In the genomic region with DNA sequence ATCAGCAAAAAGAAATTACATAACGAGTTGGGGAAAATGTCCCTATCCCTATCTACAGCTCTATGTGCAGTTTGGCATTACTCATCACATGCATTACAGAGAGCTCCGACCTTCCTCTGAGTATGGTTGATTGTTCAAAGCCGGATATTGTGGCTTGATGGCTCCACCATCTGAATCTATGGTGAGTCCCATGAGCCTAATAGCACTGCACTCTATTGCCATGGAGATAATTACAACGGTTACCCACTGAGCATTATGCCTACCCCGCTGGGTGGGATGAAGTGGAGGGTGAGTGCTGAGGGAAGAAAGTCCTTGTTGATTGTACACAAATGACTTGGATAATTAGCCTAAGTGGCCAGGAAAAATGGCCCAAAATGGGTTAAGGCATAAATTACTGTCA, we compare ENCODE assay signal across 1 cellular context.
TF ChIP-seq lines count a peak whose summit lies in the region.

No MANE protein-coding gene starts in this region.

TF ChIP-seq in WTC11, 78 proteins besides CTCF, POLR2A, EP300 and RAD21 (continued from another document):
- TF ChIP-seq, protein P1, sequence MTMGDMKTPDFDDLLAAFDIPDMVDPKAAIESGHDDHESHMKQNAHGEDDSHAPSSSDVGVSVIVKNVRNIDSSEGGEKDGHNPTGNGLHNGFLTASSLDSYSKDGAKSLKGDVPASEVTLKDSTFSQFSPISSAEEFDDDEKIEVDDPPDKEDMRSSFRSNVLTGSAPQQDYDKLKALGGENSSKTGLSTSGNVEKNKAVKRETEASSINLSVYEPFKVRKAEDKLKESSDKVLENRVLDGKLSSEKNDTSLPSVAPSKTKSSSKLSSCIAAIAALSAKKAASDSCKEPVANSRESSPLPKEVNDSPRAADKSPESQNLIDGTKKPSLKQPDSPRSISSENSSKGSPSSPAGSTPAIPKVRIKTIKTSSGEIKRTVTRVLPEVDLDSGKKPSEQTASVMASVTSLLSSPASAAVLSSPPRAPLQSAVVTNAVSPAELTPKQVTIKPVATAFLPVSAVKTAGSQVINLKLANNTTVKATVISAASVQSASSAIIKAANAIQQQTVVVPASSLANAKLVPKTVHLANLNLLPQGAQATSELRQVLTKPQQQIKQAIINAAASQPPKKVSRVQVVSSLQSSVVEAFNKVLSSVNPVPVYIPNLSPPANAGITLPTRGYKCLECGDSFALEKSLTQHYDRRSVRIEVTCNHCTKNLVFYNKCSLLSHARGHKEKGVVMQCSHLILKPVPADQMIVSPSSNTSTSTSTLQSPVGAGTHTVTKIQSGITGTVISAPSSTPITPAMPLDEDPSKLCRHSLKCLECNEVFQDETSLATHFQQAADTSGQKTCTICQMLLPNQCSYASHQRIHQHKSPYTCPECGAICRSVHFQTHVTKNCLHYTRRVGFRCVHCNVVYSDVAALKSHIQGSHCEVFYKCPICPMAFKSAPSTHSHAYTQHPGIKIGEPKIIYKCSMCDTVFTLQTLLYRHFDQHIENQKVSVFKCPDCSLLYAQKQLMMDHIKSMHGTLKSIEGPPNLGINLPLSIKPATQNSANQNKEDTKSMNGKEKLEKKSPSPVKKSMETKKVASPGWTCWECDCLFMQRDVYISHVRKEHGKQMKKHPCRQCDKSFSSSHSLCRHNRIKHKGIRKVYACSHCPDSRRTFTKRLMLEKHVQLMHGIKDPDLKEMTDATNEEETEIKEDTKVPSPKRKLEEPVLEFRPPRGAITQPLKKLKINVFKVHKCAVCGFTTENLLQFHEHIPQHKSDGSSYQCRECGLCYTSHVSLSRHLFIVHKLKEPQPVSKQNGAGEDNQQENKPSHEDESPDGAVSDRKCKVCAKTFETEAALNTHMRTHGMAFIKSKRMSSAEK (CRISPR knock-in tag; IDR thresholded peaks at IDR 0.05; ENCODE audit: borderline replicate concordance), result no peak
- TF ChIP-seq ZNF219 (CRISPR knock-in tag; IDR thresholded peaks at IDR 0.05; ENCODE audit: borderline replicate concordance) (no peak), NFYB (CRISPR knock-in tag; conservative IDR thresholded peaks at IDR 0.05; ENCODE audit: low read depth) (no peak), ZNF416 (CRISPR knock-in tag; IDR thresholded peaks at IDR 0.05) (no peak), NR3C1 (CRISPR knock-in tag; conservative IDR thresholded peaks at IDR 0.05; ENCODE audit: low read depth) (no peak)
- TF ChIP-seq, protein P2, sequence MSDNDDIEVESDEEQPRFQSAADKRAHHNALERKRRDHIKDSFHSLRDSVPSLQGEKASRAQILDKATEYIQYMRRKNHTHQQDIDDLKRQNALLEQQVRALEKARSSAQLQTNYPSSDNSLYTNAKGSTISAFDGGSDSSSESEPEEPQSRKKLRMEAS (CRISPR knock-in tag; IDR thresholded peaks at IDR 0.05), result no peak
- TF ChIP-seq, protein P3, sequence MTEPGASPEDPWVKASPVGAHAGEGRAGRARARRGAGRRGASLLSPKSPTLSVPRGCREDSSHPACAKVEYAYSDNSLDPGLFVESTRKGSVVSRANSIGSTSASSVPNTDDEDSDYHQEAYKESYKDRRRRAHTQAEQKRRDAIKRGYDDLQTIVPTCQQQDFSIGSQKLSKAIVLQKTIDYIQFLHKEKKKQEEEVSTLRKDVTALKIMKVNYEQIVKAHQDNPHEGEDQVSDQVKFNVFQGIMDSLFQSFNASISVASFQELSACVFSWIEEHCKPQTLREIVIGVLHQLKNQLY (CRISPR knock-in tag; IDR thresholded peaks at IDR 0.05), result no peak
- TF ChIP-seq, protein P4, sequence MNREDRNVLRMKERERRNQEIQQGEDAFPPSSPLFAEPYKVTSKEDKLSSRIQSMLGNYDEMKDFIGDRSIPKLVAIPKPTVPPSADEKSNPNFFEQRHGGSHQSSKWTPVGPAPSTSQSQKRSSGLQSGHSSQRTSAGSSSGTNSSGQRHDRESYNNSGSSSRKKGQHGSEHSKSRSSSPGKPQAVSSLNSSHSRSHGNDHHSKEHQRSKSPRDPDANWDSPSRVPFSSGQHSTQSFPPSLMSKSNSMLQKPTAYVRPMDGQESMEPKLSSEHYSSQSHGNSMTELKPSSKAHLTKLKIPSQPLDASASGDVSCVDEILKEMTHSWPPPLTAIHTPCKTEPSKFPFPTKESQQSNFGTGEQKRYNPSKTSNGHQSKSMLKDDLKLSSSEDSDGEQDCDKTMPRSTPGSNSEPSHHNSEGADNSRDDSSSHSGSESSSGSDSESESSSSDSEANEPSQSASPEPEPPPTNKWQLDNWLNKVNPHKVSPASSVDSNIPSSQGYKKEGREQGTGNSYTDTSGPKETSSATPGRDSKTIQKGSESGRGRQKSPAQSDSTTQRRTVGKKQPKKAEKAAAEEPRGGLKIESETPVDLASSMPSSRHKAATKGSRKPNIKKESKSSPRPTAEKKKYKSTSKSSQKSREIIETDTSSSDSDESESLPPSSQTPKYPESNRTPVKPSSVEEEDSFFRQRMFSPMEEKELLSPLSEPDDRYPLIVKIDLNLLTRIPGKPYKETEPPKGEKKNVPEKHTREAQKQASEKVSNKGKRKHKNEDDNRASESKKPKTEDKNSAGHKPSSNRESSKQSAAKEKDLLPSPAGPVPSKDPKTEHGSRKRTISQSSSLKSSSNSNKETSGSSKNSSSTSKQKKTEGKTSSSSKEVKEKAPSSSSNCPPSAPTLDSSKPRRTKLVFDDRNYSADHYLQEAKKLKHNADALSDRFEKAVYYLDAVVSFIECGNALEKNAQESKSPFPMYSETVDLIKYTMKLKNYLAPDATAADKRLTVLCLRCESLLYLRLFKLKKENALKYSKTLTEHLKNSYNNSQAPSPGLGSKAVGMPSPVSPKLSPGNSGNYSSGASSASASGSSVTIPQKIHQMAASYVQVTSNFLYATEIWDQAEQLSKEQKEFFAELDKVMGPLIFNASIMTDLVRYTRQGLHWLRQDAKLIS (CRISPR knock-in tag; IDR thresholded peaks at IDR 0.05; ENCODE audit: borderline replicate concordance), result no peak
